ENCODE assay signal across 1 cellular context in the genomic region with DNA sequence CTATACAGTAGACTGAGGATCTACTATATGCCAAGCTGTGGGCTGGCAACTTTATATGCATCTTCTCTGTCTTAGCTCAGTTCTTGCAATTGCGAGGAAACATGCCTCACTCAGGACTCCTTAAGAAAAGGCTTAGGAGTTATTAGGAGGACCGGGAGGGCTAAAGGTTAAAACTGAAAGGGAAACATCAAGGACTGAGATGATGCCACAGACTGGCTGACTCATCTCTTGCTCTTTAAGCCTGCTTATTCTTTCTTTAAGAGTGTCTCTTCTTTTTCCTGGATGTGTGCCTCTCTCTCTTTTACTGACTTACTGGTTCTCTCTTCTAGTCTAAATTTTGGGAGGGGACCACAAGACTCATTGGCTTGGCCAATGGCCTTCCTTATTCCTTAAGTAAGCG.
A peak's percentile ranks its signal among the peaks of the same experiment; 100 is the strongest.
TF ChIP-seq lines count a peak whose summit lies in the region.

No MANE protein-coding gene starts in this region.

TF ChIP-seq in HepG2, 621 proteins besides CTCF, POLR2A, EP300 and RAD21:
- 0 out of 2 replicates have a peak, but pooled peaks have one; percentile 7 for TF ChIP-seq RCOR2 (CRISPR knock-in tag; IDR thresholded peaks at IDR 0.05)
- TF ChIP-seq, protein P1, sequence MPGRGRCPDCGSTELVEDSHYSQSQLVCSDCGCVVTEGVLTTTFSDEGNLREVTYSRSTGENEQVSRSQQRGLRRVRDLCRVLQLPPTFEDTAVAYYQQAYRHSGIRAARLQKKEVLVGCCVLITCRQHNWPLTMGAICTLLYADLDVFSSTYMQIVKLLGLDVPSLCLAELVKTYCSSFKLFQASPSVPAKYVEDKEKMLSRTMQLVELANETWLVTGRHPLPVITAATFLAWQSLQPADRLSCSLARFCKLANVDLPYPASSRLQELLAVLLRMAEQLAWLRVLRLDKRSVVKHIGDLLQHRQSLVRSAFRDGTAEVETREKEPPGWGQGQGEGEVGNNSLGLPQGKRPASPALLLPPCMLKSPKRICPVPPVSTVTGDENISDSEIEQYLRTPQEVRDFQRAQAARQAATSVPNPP (CRISPR knock-in tag; IDR thresholded peaks at IDR 0.05), result no peak
- no peak for TF ChIP-seq ZNF761 (CRISPR knock-in tag; conservative IDR thresholded peaks at IDR 0.05)
- no peak for TF ChIP-seq NCOA1 (CRISPR knock-in tag; IDR thresholded peaks at IDR 0.05)
- TF ChIP-seq STAT5B (CRISPR knock-in tag; IDR thresholded peaks at IDR 0.05), result no peak
- no peak for TF ChIP-seq CENPT (CRISPR knock-in tag; IDR thresholded peaks at IDR 0.05; ENCODE audit: low read depth)
- TF ChIP-seq NFE2 (CRISPR knock-in tag; IDR thresholded peaks at IDR 0.05), result no peak
